39 cellular contexts compared by ENCODE assay signal in the genomic region with DNA sequence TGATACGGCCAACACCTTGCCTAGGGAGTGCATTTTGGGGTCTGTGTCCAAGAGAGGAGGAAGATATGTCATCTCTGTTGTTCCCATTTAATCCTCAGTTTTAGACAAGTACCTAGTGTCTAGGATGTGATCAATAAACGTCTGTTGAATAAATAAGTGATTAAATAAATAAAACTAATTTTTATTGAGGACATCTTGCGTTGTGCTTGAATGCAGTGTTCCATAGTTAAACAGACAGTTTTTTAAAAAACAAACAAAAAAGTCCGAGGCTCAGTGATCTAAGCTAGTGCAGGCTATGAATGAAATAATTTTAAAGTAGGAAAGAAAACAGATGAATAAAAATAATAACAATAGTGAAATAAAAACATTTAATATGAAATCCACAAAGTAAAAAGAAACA.
"Had no signal": no experiment of that assay in that cellular context is flagged by ENCODE, and none has a peak within 500 bp of the region (broad histone marks: within the 10 kb centered on the region; RNA-seq: fewer than 3 reads in every experiment).

No MANE protein-coding gene starts in this region.

- FAIRE-seq: bronchial epithelial cell, TTC549 had no signal

- H3K9me3 ChIP-seq: ascending aorta had no signal

- H3K4me1 Mint-ChIP-seq: activated CD4-positive, alpha-beta T cell treated with anti-CD3 and anti-CD28 coated beads for 36 hours; activated CD4-positive, alpha-beta T cell treated with anti-CD3 and anti-CD28 coated beads, Interleukin-2, amount 10 ng/mL, durations not matched to agents 7 days and 5 days; activated CD8-positive, alpha-beta memory T cell treated with anti-CD3 and anti-CD28 coated beads, Interleukin-2, amount 10 ng/mL, durations not matched to agents 7 days and 5 days; activated naive CD4-positive, alpha-beta T cell treated with anti-CD3 and anti-CD28 coated beads, Interleukin-2, amount 10 ng/mL, durations not matched to agents 7 days and 5 days; activated naive CD4-positive, alpha-beta T cell treated with anti-CD3 and anti-CD28 coated beads, Interleukin-2, amount 50 U/mL, for 24 hours; activated naive CD8-positive, alpha-beta T cell treated with anti-CD3 and anti-CD28 coated beads, Interleukin-2, amount 10 ng/mL, durations not matched to agents 7 days and 5 days; activated naive CD8-positive, alpha-beta T cell treated with anti-CD3 and anti-CD28 coated beads, Interleukin-2, amount 50 U/mL, for 24 hours; brain; central memory CD8-positive, alpha-beta T cell had no signal

- H3K27ac Mint-ChIP-seq: activated CD4-positive, alpha-beta memory T cell treated with anti-CD3 and anti-CD28 coated beads, Interleukin-2, amount 10 ng/mL, durations not matched to agents 7 days and 5 days; activated CD4-positive, alpha-beta T cell treated with anti-CD3 and anti-CD28 coated beads for 36 hours; activated CD4-positive, alpha-beta T cell treated with anti-CD3 and anti-CD28 coated beads, Interleukin-2, amount 10 ng/mL, durations not matched to agents 7 days and 5 days; activated CD8-positive, alpha-beta memory T cell treated with anti-CD3 and anti-CD28 coated beads, Interleukin-2, amount 10 ng/mL, durations not matched to agents 7 days and 5 days; activated CD8-positive, alpha-beta T cell treated with anti-CD3 and anti-CD28 coated beads, Interleukin-2, amount 10 ng/mL, durations not matched to agents 7 days and 5 days; activated naive CD4-positive, alpha-beta T cell treated with anti-CD3 and anti-CD28 coated beads, Interleukin-2, amount 10 ng/mL, durations not matched to agents 7 days and 5 days; activated naive CD4-positive, alpha-beta T cell treated with anti-CD3 and anti-CD28 coated beads, Interleukin-2, amount 50 U/mL, for 24 hours; activated naive CD8-positive, alpha-beta T cell; activated naive CD8-positive, alpha-beta T cell treated with anti-CD3 and anti-CD28 coated beads, Interleukin-2, amount 10 ng/mL, durations not matched to agents 7 days and 5 days; activated naive CD8-positive, alpha-beta T cell treated with anti-CD3 and anti-CD28 coated beads, Interleukin-2, amount 50 U/mL, for 24 hours; activated T-cell treated with anti-CD3 and anti-CD28 coated beads, Interleukin-2, amount 50 U/mL, for 24 hours; activated T-helper 2 cell treated with anti-CD3 and anti-CD28 coated beads, Interferon-gamma antibody, Interleukin-2, Interleukin-4, amounts not matched to agents 10 μg/mL and 5 μg/mL and 100 μg/mL, durations not matched to agents 14 hours and 24 hours and 36 hours; brain; T-helper 1 cell treated with Interleukin-12 subunit alpha and Interleukin-12 subunit beta and Interleukin-4 antibody, amounts not matched to agents 30 μg/mL and 1 μg/mL, for 36 hours; T-helper 2 cell treated with Interferon-gamma antibody and Interleukin-4, amounts not matched to agents 5 μg/mL and 100 μg/mL, for 36 hours; WTC11 had no signal

- H3K36me3 ChIP-seq: ascending aorta, cardiac muscle cell, WERI-Rb-1 had no signal

- H3K9me3 Mint-ChIP-seq: activated CD4-positive, alpha-beta memory T cell treated with anti-CD3 and anti-CD28 coated beads, Interleukin-2, amount 10 ng/mL, durations not matched to agents 7 days and 5 days; activated CD4-positive, alpha-beta T cell treated with anti-CD3 and anti-CD28 coated beads, Interleukin-2, amount 10 ng/mL, durations not matched to agents 7 days and 5 days; activated naive CD4-positive, alpha-beta T cell treated with anti-CD3 and anti-CD28 coated beads, Interleukin-2, amount 10 ng/mL, durations not matched to agents 7 days and 5 days; activated naive CD4-positive, alpha-beta T cell treated with anti-CD3 and anti-CD28 coated beads, Interleukin-2, amount 50 U/mL, for 24 hours; activated naive CD8-positive, alpha-beta T cell treated with anti-CD3 and anti-CD28 coated beads, Interleukin-2, amount 10 ng/mL, durations not matched to agents 7 days and 5 days; activated naive CD8-positive, alpha-beta T cell treated with anti-CD3 and anti-CD28 coated beads, Interleukin-2, amount 50 U/mL, for 24 hours; activated T-cell treated with anti-CD3 and anti-CD28 coated beads, Interleukin-2, amount 50 U/mL, for 24 hours; activated T-helper 2 cell treated with anti-CD3 and anti-CD28 coated beads, Interferon-gamma antibody, Interleukin-2, Interleukin-4, amounts not matched to agents 10 μg/mL and 5 μg/mL and 100 μg/mL, durations not matched to agents 14 hours and 24 hours and 36 hours; brain; central memory CD8-positive, alpha-beta T cell; T-helper 1 cell treated with Interleukin-12 subunit alpha and Interleukin-12 subunit beta and Interleukin-4 antibody, amounts not matched to agents 30 μg/mL and 1 μg/mL, for 36 hours; T-helper 2 cell treated with Interferon-gamma antibody and Interleukin-4, amounts not matched to agents 5 μg/mL and 100 μg/mL, for 36 hours; WTC11 had no signal

- DNase-seq: activated CD4-positive, alpha-beta memory T cell treated with anti-CD3 and anti-CD28 coated beads, Interleukin-2, amount 10 ng/mL, durations not matched to agents 7 days and 5 days; activated CD4-positive, alpha-beta T cell treated with anti-CD3 and anti-CD28 coated beads for 1 hour; activated CD4-positive, alpha-beta T cell treated with anti-CD3 and anti-CD28 coated beads for 36 hours; activated CD4-positive, alpha-beta T cell treated with anti-CD3 and anti-CD28 coated beads for 48 hours; activated CD4-positive, alpha-beta T cell treated with anti-CD3 and anti-CD28 coated beads, Interleukin-2, amount 10 ng/mL, durations not matched to agents 7 days and 5 days; activated CD4-positive, alpha-beta T cell treated with anti-CD3 and anti-CD28 coated beads, Interleukin-2, amount 50 U/mL, for 48 hours; activated CD4-positive, CD25-positive, alpha-beta regulatory T cell; activated CD8-positive, alpha-beta memory T cell treated with anti-CD3 and anti-CD28 coated beads for 24 hours; activated CD8-positive, alpha-beta memory T cell treated with anti-CD3 and anti-CD28 coated beads, Interleukin-2, amount 10 ng/mL, durations not matched to agents 7 days and 5 days; activated CD8-positive, alpha-beta memory T cell treated with anti-CD3 and anti-CD28 coated beads, Interleukin-2, amount 50 U/mL, for 48 hours; activated CD8-positive, alpha-beta T cell treated with anti-CD3 and anti-CD28 coated beads, Interleukin-2, amount 10 ng/mL, durations not matched to agents 7 days and 5 days; activated effector memory CD4-positive, alpha-beta T cell treated with Interleukin-2 at 50 U/mL for 16 hours; activated gamma-delta T cell; activated naive CD4-positive, alpha-beta T cell treated with anti-CD3 and anti-CD28 coated beads, Interleukin-2, amount 10 ng/mL, durations not matched to agents 7 days and 5 days; activated naive CD4-positive, alpha-beta T cell treated with Interleukin-2 at 50 U/mL for 16 hours; activated naive CD8-positive, alpha-beta T cell treated with anti-CD3 and anti-CD28 coated beads, Interleukin-2, amount 10 ng/mL, durations not matched to agents 7 days and 5 days; activated naive CD8-positive, alpha-beta T cell treated with anti-CD3 and anti-CD28 coated beads, Interleukin-2, amount 50 U/mL, for 24 hours; activated T-cell treated with anti-CD3 and anti-CD28 coated beads, Interleukin-2, amount 50 U/mL, for 24 hours; activated T-cell treated with anti-CD3 and anti-CD28 coated beads, Interleukin-2, amount 50 U/mL, for 48 hours; amygdala; anterior cingulate cortex; caudate nucleus; cerebellar nuclear complex; T-helper 2 cell; T-helper 9 cell; WERI-Rb-1 had no signal

- H3K36me3 Mint-ChIP-seq: activated CD8-positive, alpha-beta memory T cell treated with anti-CD3 and anti-CD28 coated beads, Interleukin-2, amount 10 ng/mL, durations not matched to agents 7 days and 5 days; activated naive CD4-positive, alpha-beta T cell treated with anti-CD3 and anti-CD28 coated beads, Interleukin-2, amount 10 ng/mL, durations not matched to agents 7 days and 5 days; activated naive CD4-positive, alpha-beta T cell treated with anti-CD3 and anti-CD28 coated beads, Interleukin-2, amount 50 U/mL, for 24 hours; activated naive CD8-positive, alpha-beta T cell; activated naive CD8-positive, alpha-beta T cell treated with anti-CD3 and anti-CD28 coated beads, Interleukin-2, amount 10 ng/mL, durations not matched to agents 7 days and 5 days; brain; WTC11 had no signal

- ATAC-seq: activated CD4-positive, alpha-beta T cell treated with anti-CD3 and anti-CD28 coated beads for 36 hours; activated CD4-positive, CD25-positive, alpha-beta regulatory T cell treated with anti-CD3 and anti-CD28 coated beads, Interleukin-2, amount 50 U/mL, for 24 hours; activated CD8-positive, alpha-beta memory T cell treated with anti-CD3 and anti-CD28 coated beads, Interleukin-2, amount 10 ng/mL, durations not matched to agents 7 days and 5 days; activated CD8-positive, alpha-beta T cell treated with anti-CD3 and anti-CD28 coated beads, Interleukin-2, amount 10 ng/mL, durations not matched to agents 7 days and 5 days; activated naive CD8-positive, alpha-beta T cell treated with anti-CD3 and anti-CD28 coated beads, Interleukin-2, amount 50 U/mL, for 24 hours; WTC11 had no signal

- H3K27me3 ChIP-seq: ascending aorta had no signal

- H3K27me3 Mint-ChIP-seq: activated CD4-positive, alpha-beta T cell treated with anti-CD3 and anti-CD28 coated beads, Interleukin-2, amount 10 ng/mL, durations not matched to agents 7 days and 5 days; activated naive CD4-positive, alpha-beta T cell treated with anti-CD3 and anti-CD28 coated beads, Interleukin-2, amount 10 ng/mL, durations not matched to agents 7 days and 5 days; activated naive CD8-positive, alpha-beta T cell; activated naive CD8-positive, alpha-beta T cell treated with anti-CD3 and anti-CD28 coated beads, Interleukin-2, amount 10 ng/mL, durations not matched to agents 7 days and 5 days; activated naive CD8-positive, alpha-beta T cell treated with anti-CD3 and anti-CD28 coated beads, Interleukin-2, amount 50 U/mL, for 24 hours; activated T-cell treated with anti-CD3 and anti-CD28 coated beads, Interleukin-2, amount 50 U/mL, for 24 hours had no signal

- H3K4me1 ChIP-seq: ascending aorta had no signal

- H3K27ac ChIP-seq: ascending aorta, cardiac muscle cell, WERI-Rb-1 had no signal

- H3K4me3 ChIP-seq: ascending aorta, cardiac muscle cell had no signal

- H3K4me3 Mint-ChIP-seq: activated CD4-positive, alpha-beta memory T cell treated with anti-CD3 and anti-CD28 coated beads, Interleukin-2, amount 10 ng/mL, durations not matched to agents 7 days and 5 days; activated CD4-positive, alpha-beta T cell treated with anti-CD3 and anti-CD28 coated beads for 36 hours; activated CD4-positive, alpha-beta T cell treated with anti-CD3 and anti-CD28 coated beads, Interleukin-2, amount 10 ng/mL, durations not matched to agents 7 days and 5 days; activated CD8-positive, alpha-beta memory T cell treated with anti-CD3 and anti-CD28 coated beads, Interleukin-2, amount 10 ng/mL, durations not matched to agents 7 days and 5 days; activated CD8-positive, alpha-beta T cell treated with anti-CD3 and anti-CD28 coated beads, Interleukin-2, amount 10 ng/mL, durations not matched to agents 7 days and 5 days; activated naive CD4-positive, alpha-beta T cell treated with anti-CD3 and anti-CD28 coated beads, Interleukin-2, amount 10 ng/mL, durations not matched to agents 7 days and 5 days; activated naive CD4-positive, alpha-beta T cell treated with anti-CD3 and anti-CD28 coated beads, Interleukin-2, amount 50 U/mL, for 24 hours; activated naive CD8-positive, alpha-beta T cell; activated naive CD8-positive, alpha-beta T cell treated with anti-CD3 and anti-CD28 coated beads, Interleukin-2, amount 10 ng/mL, durations not matched to agents 7 days and 5 days; activated naive CD8-positive, alpha-beta T cell treated with anti-CD3 and anti-CD28 coated beads, Interleukin-2, amount 50 U/mL, for 24 hours; activated T-cell treated with anti-CD3 and anti-CD28 coated beads, Interleukin-2, amount 50 U/mL, for 24 hours; brain; central memory CD8-positive, alpha-beta T cell; T-helper 1 cell treated with Interleukin-12 subunit alpha and Interleukin-12 subunit beta and Interleukin-4 antibody, amounts not matched to agents 30 μg/mL and 1 μg/mL, for 36 hours; T-helper 2 cell treated with Interferon-gamma antibody and Interleukin-4, amounts not matched to agents 5 μg/mL and 100 μg/mL, for 36 hours; WTC11 had no signal
